Comparison of ENCODE assay signal across 13 cellular contexts in genomic region chr15:97504031-97504430, GRCh38.
DNase-seq lines count a peak whose midpoint lies in the region; ATAC-seq and TF ChIP-seq lines count a peak whose summit lies in the region.
"Had no signal": no experiment of that assay in that cellular context is flagged by ENCODE, and none has a peak within 500 bp of the region (broad histone marks: within the 10 kb centered on the region; RNA-seq: fewer than 3 reads in every experiment).

No MANE protein-coding gene starts in this region.

- ATAC-seq in HG03280 (IDR thresholded peaks at IDR 0.05; ENCODE audit: unreplicated experiment) (no peak), HG02885 (IDR thresholded peaks at IDR 0.05; ENCODE audit: poor library complexity, unreplicated experiment) (no peak), HG03159 (IDR thresholded peaks at IDR 0.05; ENCODE audit: unreplicated experiment) (no peak)

- POLR2A ChIA-PET in RWPE1 (lab: Yijun Ruan, JAX; ENCODE audit: low non-redundant PET): no interaction called here

- DNase-seq in HPDE6-E6E7 (ENCODE audit: extremely low spot score): peak; percentile 25
- DNase-seq in RWPE1 (ENCODE audit: low spot score): peak; percentile 81
- DNase-seq in epithelial cell of proximal tubule (ENCODE audit: low read depth): peak; percentile 10
- peak; percentile 92 for DNase-seq in retinal pigment epithelial cell (ENCODE audit: low read depth)
- DNase-seq in cardiac septum (ENCODE audit: low spot score): no peak
- DNase-seq: activated naive CD4-positive, alpha-beta T cell; DMS79; effector CD8-positive, alpha-beta T cell; NCI-H1105 treated with DMSO at 0.1 percent for 48 hours; tibial artery had no signal

- TF ChIP-seq CTCF in RWPE1 (conservative IDR thresholded peaks at IDR 0.05; ENCODE audit: low read depth) (no peak), epithelial cell of proximal tubule (conservative IDR thresholded peaks at IDR 0.05; ENCODE audit: low read depth, low read length) (no peak), retinal pigment epithelial cell (conservative IDR thresholded peaks at IDR 0.05; ENCODE audit: low read depth, low read length) (no peak)

- intact Hi-C loops in cardiac septum (cut with DNase I): no loop called here

- CTCF ChIA-PET in RWPE1 (lab: Yijun Ruan, JAX): no interaction called here

- H3K4me3 ChIP-seq in epithelial cell of proximal tubule (ENCODE audit: low read depth, low read length) (no peak overlapping the region), retinal pigment epithelial cell (ENCODE audit: low read length) (no peak overlapping the region)
- H3K4me3 ChIP-seq: tibial artery had no signal

- no peak overlapping the region for H3K27ac ChIP-seq in RWPE1
- H3K27ac ChIP-seq: tibial artery had no signal
